ENCODE assay signal across 9 cellular contexts in the genomic region with DNA sequence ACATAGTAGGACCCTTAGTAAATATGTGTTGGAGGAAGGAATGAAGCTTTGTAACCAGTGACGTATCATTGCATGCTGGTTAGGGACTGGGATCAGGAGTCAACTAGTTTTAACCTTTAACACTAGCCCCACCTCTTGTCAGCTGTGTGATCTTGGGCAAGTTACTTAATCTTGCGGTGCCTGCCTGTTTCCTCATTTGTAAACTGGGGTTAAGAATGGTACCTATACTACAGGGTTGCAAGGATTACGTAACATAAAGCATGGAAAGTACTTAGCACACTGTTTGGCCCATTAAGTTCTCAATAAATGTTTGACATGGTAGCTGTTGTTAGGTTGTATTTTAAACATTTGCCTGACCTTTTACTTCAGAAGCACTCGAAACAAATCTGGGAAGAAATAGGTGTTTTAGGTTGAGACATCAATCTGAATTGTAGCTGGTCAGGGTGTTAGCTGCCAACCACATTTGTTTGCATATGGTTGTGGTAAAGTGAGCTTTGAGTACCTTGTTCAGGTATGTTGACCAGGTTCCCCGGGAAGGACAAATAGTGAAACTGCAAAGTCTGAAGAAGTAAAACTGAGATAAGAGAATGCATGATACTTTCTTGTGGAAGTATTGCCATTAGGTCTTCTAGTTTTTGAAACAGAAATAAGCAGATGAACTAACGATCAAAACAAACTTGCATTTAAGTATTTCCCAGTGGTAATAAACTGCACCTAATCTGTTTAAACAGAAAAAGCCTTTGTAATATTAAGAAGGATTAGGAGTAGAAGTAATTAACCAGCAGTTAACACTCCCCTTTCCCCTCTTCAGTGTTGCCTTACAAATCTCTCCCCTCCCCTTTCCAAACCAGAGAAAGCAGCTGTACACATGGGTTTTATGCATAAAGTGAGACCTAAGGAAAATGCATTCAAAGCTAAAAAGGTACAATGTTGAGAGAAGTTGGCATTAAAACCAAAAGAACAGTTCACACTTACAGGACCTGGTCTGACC. TPM values are rescaled to one million over a fixed set of nuclear protein-coding genes. Genes with fewer than 3 reads are reported as not detected.
DNase-seq lines count a peak whose midpoint lies in the region; ATAC-seq and TF ChIP-seq lines count a peak whose summit lies in the region.
"Had no signal": no experiment of that assay in that cellular context is flagged by ENCODE, and none has a peak within 500 bp of the region (broad histone marks: within the 10 kb centered on the region; RNA-seq: fewer than 3 reads in every experiment).

No MANE protein-coding gene starts in this region.

- intact Hi-C loops in colonic mucosa (cut with DNase I), result no loop called here
- intact Hi-C loops in activated CD8-positive, alpha-beta T cell treated with anti-CD3 and anti-CD28 coated beads for 36 hours (cut with micrococcal nuclease), result no loop called here

- peak; percentile 49 for ATAC-seq in GM21367 (IDR thresholded peaks at IDR 0.05; ENCODE audit: unreplicated experiment)
- ATAC-seq in HG03520 (IDR thresholded peaks at IDR 0.05; ENCODE audit: unreplicated experiment), result peak; percentile 76
- ATAC-seq in activated CD8-positive, alpha-beta T cell treated with anti-CD3 and anti-CD28 coated beads for 36 hours, result no peak

- POLR2A ChIA-PET in activated CD8-positive, alpha-beta T cell treated with anti-CD3 and anti-CD28 coated beads for 36 hours (lab: Charles Lee), result interaction anchor here (1.0 to 1.7 kb wide), 2 partner anchors 9 to 23 kb away, joined by 3 to 4 read pairs; no protein-coding TSS in a partner anchor

- peaks cover 3% of the 10 kb centered on the region for H3K4me1 ChIP-seq in colonic mucosa

- H3K27ac ChIP-seq in colonic mucosa, result no peak overlapping the region

- CTCF ChIA-PET in activated CD8-positive, alpha-beta T cell treated with anti-CD3 and anti-CD28 coated beads for 36 hours (lab: Charles Lee), result interaction anchor here (0.9 to 1.7 kb wide), 4 partner anchors 19 to 86 kb away, joined by 3 to 5 read pairs (median 4); partner anchors contain the start of gene PSMD6

- no peaks in the 10 kb centered on the region for H3K27me3 ChIP-seq in colonic mucosa

- H3K36me3 ChIP-seq in colonic mucosa, result no peaks in the 10 kb centered on the region

- peaks cover 66% of the 10 kb centered on the region for H3K4me1 Mint-ChIP-seq in activated CD8-positive, alpha-beta T cell treated with anti-CD3 and anti-CD28 coated beads for 36 hours (ENCODE audit: low read depth)

- H3K27me3 Mint-ChIP-seq in activated CD8-positive, alpha-beta T cell treated with anti-CD3 and anti-CD28 coated beads for 36 hours, result no peaks in the 10 kb centered on the region

- H3K9me3 ChIP-seq in colonic mucosa, result no peaks in the 10 kb centered on the region

- no peak overlapping the region for H3K9ac ChIP-seq in colonic mucosa (ENCODE audit: low read depth in 2 of 2, low read length in 2 of 2)

- no peak overlapping the region for H3K27ac Mint-ChIP-seq in activated CD8-positive, alpha-beta T cell treated with anti-CD3 and anti-CD28 coated beads for 36 hours

- H3K9me3 Mint-ChIP-seq in activated CD8-positive, alpha-beta T cell treated with anti-CD3 and anti-CD28 coated beads for 36 hours, result no peaks in the 10 kb centered on the region
- H3K9me3 Mint-ChIP-seq: neural crest cell had no signal

- peaks cover 38% of the 10 kb centered on the region for H3K36me3 Mint-ChIP-seq in activated CD8-positive, alpha-beta T cell treated with anti-CD3 and anti-CD28 coated beads for 36 hours (ENCODE audit: low read depth)

- DNase-seq in DMS53 (lab: John Stamatoyannopoulos, UW) (peak; percentile 43), colonic mucosa (peak; percentile 49), DMS153 treated with DMSO at 0.1 percent for 48 hours (lab: John Stamatoyannopoulos, UW; ENCODE audit: unreplicated experiment) (no peak), NCI-H446 (lab: John Stamatoyannopoulos, UW) (no peak), Ammon's horn (ENCODE audit: low spot score) (no peak)
- no peak for DNase-seq in activated CD8-positive, alpha-beta T cell treated with anti-CD3 and anti-CD28 coated beads for 36 hours

- H3K4me3 ChIP-seq in colonic mucosa, result no peak overlapping the region

- no peak for TF ChIP-seq CTCF in colonic mucosa (IDR thresholded peaks at IDR 0.05)
- no peak for TF ChIP-seq CTCF in activated CD8-positive, alpha-beta T cell treated with anti-CD3 and anti-CD28 coated beads for 36 hours (IDR thresholded peaks at IDR 0.05)

- H3K4me3 Mint-ChIP-seq in activated CD8-positive, alpha-beta T cell treated with anti-CD3 and anti-CD28 coated beads for 36 hours, result no peak overlapping the region
- H3K4me3 Mint-ChIP-seq: neural crest cell had no signal

RNA-seq across cellular contexts. Expression of gene SCAANT1, which starts 25.8 kb away (rescaled TPM):
- not detected for total RNA-seq in colonic mucosa
- not detected for total RNA-seq in activated CD8-positive, alpha-beta T cell treated with anti-CD3 and anti-CD28 coated beads for 36 hours
- total RNA-seq: neural crest cell had no signal

Comparison
In these comparisons a context has a peak if more than half of its experiments do, and no peak if none do; other contexts are left out.
1. DNase-seq: peak in DMS53 (single experiment) and colonic mucosa (single experiment); none in DMS153 treated with DMSO at 0.1 percent for 48 hours (single experiment), activated CD8-positive, alpha-beta T cell treated with anti-CD3 and anti-CD28 coated beads for 36 hours (single experiment), NCI-H446 (0 of 2) and Ammon's horn (single experiment).